ENCODE assay signal across 24 cellular contexts in the genomic region with DNA sequence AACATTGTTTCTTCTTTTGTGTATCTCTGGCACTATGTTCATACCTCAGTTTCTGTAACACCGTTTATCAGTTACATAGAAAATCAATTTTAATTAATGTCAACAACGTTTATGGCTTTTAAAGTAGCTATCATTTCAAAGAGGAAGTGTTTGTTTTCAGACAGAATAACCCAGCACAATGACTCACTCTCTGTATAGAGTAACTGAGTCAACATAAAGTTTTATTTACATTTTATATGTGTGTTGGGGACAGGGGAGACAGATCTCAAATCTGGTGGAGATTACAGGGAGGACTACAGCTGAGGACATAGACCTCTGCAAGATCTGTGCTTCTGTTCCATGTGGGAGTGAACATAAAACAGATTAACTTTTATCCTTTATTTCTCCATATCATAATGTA.
A peak's percentile ranks its signal among the peaks of the same experiment; 100 is the strongest.
DNase-seq lines count a peak whose midpoint lies in the region; ATAC-seq and TF ChIP-seq lines count a peak whose summit lies in the region.
"Had no signal": no experiment of that assay in that cellular context is flagged by ENCODE, and none has a peak within 500 bp of the region (broad histone marks: within the 10 kb centered on the region; RNA-seq: fewer than 3 reads in every experiment).

No MANE protein-coding gene starts in this region.

- ATAC-seq in HG02798 (IDR thresholded peaks at IDR 0.05; ENCODE audit: poor library complexity, unreplicated experiment) (no peak), GM19463 (IDR thresholded peaks at IDR 0.05; ENCODE audit: unreplicated experiment) (no peak)
- ATAC-seq: CD8-positive, alpha-beta T cell; heart right ventricle; left lobe of liver; natural killer cell treated with Interleukin-12 subunit alpha and Interleukin-12 subunit beta and Interleukin-15 and Interleukin-18, amount 100 ng/mL, for 72 hours; stimulated activated naive CD8-positive, alpha-beta T cell treated with anti-CD3 and anti-CD28 coated beads, Interleukin-15, amount 100 ng/mL, for 72 hours had no signal

- peak; percentile 45 for DNase-seq in NCI-H1105 treated with DMSO at 0.1 percent for 48 hours (lab: John Stamatoyannopoulos, UW)
- DNase-seq in NCI-H774 (lab: John Stamatoyannopoulos, UW) = peak; percentile 15
- peak; percentile 18 for DNase-seq in iris pigment epithelial cell (ENCODE audit: low read depth)
- no peak for DNase-seq in EL
- DNase-seq: activated CD4-positive, alpha-beta T cell treated with anti-CD3 and anti-CD28 coated beads, Interleukin-2, amount 10 ng/mL, durations not matched to agents 24 days and 14 days; anterior cingulate cortex; caudate nucleus; CD8-positive, alpha-beta T cell; dorsolateral prefrontal cortex; GM23248; heart right ventricle; NCI-H1694; NCI-H226; ovary; SIG-M5; stimulated activated CD4-positive, alpha-beta T cell treated with anti-CD3 and anti-CD28 coated beads, Interleukin-12 subunit alpha, Interleukin-12 subunit beta, amount 100 ng/mL, for 4 hours; stimulated activated naive CD8-positive, alpha-beta T cell treated with anti-CD3 and anti-CD28 coated beads, Interleukin-15, amount 100 ng/mL, for 72 hours had no signal

- TF ChIP-seq CTCF in HEK293 (tag by site-specific recombination; IDR thresholded peaks at IDR 0.05) = no peak

- H3K4me3 ChIP-seq in HEK293 (ENCODE audit: low read depth, low read length) = no peak overlapping the region
- H3K4me3 ChIP-seq: dorsolateral prefrontal cortex, GM23248, heart right ventricle, ovary, right atrium auricular region, tibial nerve had no signal

- H3K27ac ChIP-seq in HEK293 (ENCODE audit: extremely low read depth, low read depth, low read length) = no peak overlapping the region
- H3K27ac ChIP-seq: dorsolateral prefrontal cortex, GM23248, heart right ventricle, ovary, right atrium auricular region, tibial nerve had no signal

- CTCF ChIA-PET in HEK293 (lab: Yijun Ruan, JAX) = no interaction called here

- POLR2A ChIA-PET in HEK293 (lab: Yijun Ruan, JAX) = no interaction called here

- H3K9me3 ChIP-seq in HEK293 (ENCODE audit: control insufficient read depth, insufficient read depth, low read depth, low read length) = no peaks in the 10 kb centered on the region
- H3K9me3 ChIP-seq: ovary, right atrium auricular region, tibial nerve had no signal

- H3K36me3 ChIP-seq in HEK293 (ENCODE audit: control insufficient read depth in 2 of 2, insufficient read depth in 1 of 2, low read length in 2 of 2) = no peaks in the 10 kb centered on the region
- H3K36me3 ChIP-seq: heart right ventricle, ovary, right atrium auricular region, tibial nerve had no signal

- no peaks in the 10 kb centered on the region for H3K4me1 ChIP-seq in HEK293 (ENCODE audit: control insufficient read depth, insufficient read depth, low read length)
- H3K4me1 ChIP-seq: heart right ventricle, right atrium auricular region, tibial nerve had no signal

TF ChIP-seq in HEK293, 187 proteins besides CTCF, POLR2A, EP300 and RAD21:
- TF ChIP-seq SETDB1 (IDR thresholded peaks at IDR 0.05; ENCODE audit: insufficient read length, low read length) (peak; percentile 59), TRIM28 (IDR thresholded peaks at IDR 0.05; ENCODE audit: borderline replicate concordance, low read length) (peak; percentile 95; the same call in 1 of the 2 replicates), ZNF274 (IDR thresholded peaks at IDR 0.05; ENCODE audit: low read length) (no peak), ZNF274 (tag by site-specific recombination; IDR thresholded peaks at IDR 0.05; ENCODE audit: borderline replicate concordance) (no peak), ZNF350 (tag by site-specific recombination; IDR thresholded peaks at IDR 0.05) (no peak), ZNF777 (tag by site-specific recombination; IDR thresholded peaks at IDR 0.05; ENCODE audit: borderline replicate concordance) (no peak), ZNF521 (tag by site-specific recombination; IDR thresholded peaks at IDR 0.05) (no peak), FEZF1 (tag by site-specific recombination; IDR thresholded peaks at IDR 0.05) (no peak), ZNF76 (tag by site-specific recombination; IDR thresholded peaks at IDR 0.05; ENCODE audit: borderline replicate concordance, low read depth) (no peak), ZNF146 (tag by site-specific recombination; IDR thresholded peaks at IDR 0.05) (no peak), TCF7L2 (IDR thresholded peaks at IDR 0.05; ENCODE audit: borderline replicate concordance, low read depth, low read length) (peak; percentile 86)
- TF ChIP-seq, protein P1, sequence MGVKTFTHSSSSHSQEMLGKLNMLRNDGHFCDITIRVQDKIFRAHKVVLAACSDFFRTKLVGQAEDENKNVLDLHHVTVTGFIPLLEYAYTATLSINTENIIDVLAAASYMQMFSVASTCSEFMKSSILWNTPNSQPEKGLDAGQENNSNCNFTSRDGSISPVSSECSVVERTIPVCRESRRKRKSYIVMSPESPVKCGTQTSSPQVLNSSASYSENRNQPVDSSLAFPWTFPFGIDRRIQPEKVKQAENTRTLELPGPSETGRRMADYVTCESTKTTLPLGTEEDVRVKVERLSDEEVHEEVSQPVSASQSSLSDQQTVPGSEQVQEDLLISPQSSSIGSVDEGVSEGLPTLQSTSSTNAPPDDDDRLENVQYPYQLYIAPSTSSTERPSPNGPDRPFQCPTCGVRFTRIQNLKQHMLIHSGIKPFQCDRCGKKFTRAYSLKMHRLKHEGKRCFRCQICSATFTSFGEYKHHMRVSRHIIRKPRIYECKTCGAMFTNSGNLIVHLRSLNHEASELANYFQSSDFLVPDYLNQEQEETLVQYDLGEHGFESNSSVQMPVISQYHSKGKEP (tag by site-specific recombination; IDR thresholded peaks at IDR 0.05) = no peak
